ENCODE assay signal across 1 cellular context in genomic region chr11:13140028-13140870, GRCh38.
TF ChIP-seq lines count a peak whose summit lies in the region.

No MANE protein-coding gene starts in this region.

TF ChIP-seq in GM23338, 12 proteins besides CTCF, POLR2A, EP300 and RAD21 (continued from another document):
- no peak for TF ChIP-seq ZNF462 (CRISPR knock-in tag; IDR thresholded peaks at IDR 0.05)
- no peak for TF ChIP-seq EZH2phosphoT487 (IDR thresholded peaks at IDR 0.05; ENCODE audit: unreplicated experiment)
- TF ChIP-seq POLR2AphosphoS5 (IDR thresholded peaks at IDR 0.05; ENCODE audit: low read depth) = no peak
- no peak for TF ChIP-seq NANOG (IDR thresholded peaks at IDR 0.05; ENCODE audit: borderline replicate concordance)
- no peak for TF ChIP-seq REST (IDR thresholded peaks at IDR 0.05; ENCODE audit: unreplicated experiment)
- TF ChIP-seq ETS1 (IDR thresholded peaks at IDR 0.05) = no peak
